Comparison of ENCODE assay signal across 28 cellular contexts in the genomic region with DNA sequence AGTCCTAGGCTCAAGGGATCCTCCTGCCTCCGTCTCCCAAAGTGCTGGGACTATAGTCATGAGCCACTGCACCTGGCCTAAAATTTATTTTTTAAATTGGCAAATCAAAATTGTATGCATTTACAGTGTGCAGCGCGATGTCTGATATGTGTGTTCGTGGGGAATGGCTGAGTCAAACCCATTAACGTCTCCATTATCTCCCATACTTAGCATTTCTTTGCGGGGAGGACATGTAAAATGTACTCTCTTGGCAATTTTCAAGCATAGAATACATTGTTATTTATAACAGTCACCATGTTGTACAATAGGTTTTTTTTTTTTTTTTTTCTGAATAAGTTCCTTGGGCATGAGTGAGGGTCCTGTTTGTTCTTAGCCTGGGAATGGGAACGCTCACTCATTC.
"Had no signal": no experiment of that assay in that cellular context is flagged by ENCODE, and none has a peak within 500 bp of the region (broad histone marks: within the 10 kb centered on the region; RNA-seq: fewer than 3 reads in every experiment).

No MANE protein-coding gene starts in this region.

- H3K4me3 Mint-ChIP-seq: dendritic cell treated with granulocyte-macrophage colony-stimulating factor and Interleukin-4, amounts not matched to agents 40 ng/mL and 50 ng/mL, for 4 days; endodermal cell; naive thymus-derived CD4-positive, alpha-beta T cell; nephron; neural progenitor cell; stimulated activated naive CD8-positive, alpha-beta T cell treated with anti-CD3 and anti-CD28 coated beads, Interleukin-15, amount 100 ng/mL, for 72 hours had no signal

- H3K4me2 ChIP-seq: hepatocyte, neural progenitor cell, smooth muscle cell had no signal

- H3K27me3 Mint-ChIP-seq: naive thymus-derived CD4-positive, alpha-beta T cell; stimulated activated naive CD8-positive, alpha-beta T cell treated with anti-CD3 and anti-CD28 coated beads, Interleukin-15, amount 100 ng/mL, for 72 hours had no signal

- H3K9me3 ChIP-seq: gastrocnemius medialis, left lung, prostate gland, right atrium auricular region, suprapubic skin, transverse colon had no signal

- H3K27ac ChIP-seq: epithelial cell of prostate, gastrocnemius medialis, hepatocyte, left lung, neural progenitor cell, prostate gland, right atrium auricular region, suprapubic skin, transverse colon had no signal

- H3K9ac ChIP-seq: neural progenitor cell had no signal

- H3K36me3 Mint-ChIP-seq: naive thymus-derived CD4-positive, alpha-beta T cell; neural progenitor cell had no signal

- H3K4me3 ChIP-seq: gastrocnemius medialis, hepatocyte, left lung, neural progenitor cell, prostate gland, right atrium auricular region, smooth muscle cell, suprapubic skin, transverse colon had no signal

- H3K27me3 ChIP-seq: gastrocnemius medialis, hepatocyte, left lung, neural progenitor cell, right atrium auricular region, suprapubic skin, transverse colon had no signal

- H3K36me3 ChIP-seq: gastrocnemius medialis, neural progenitor cell, prostate gland, right atrium auricular region, transverse colon had no signal

- H3K27ac Mint-ChIP-seq: dendritic cell treated with granulocyte-macrophage colony-stimulating factor and Interleukin-4, amounts not matched to agents 40 ng/mL and 50 ng/mL, for 4 days; endodermal cell; naive thymus-derived CD4-positive, alpha-beta T cell; neural progenitor cell; stimulated activated naive CD8-positive, alpha-beta T cell treated with anti-CD3 and anti-CD28 coated beads, Interleukin-15, amount 100 ng/mL, for 72 hours had no signal

- FAIRE-seq: colon, islet of Langerhans had no signal

- H2AFZ ChIP-seq: hepatocyte, neural progenitor cell had no signal

- DNase-seq: effector CD8-positive, alpha-beta T cell; endodermal cell; foreskin fibroblast; gastrocnemius medialis; head of caudate nucleus; left cardiac atrium; left lung; mesendoderm; midbrain; naive thymus-derived CD4-positive, alpha-beta T cell; stimulated activated CD4-positive, alpha-beta T cell treated with anti-CD3 and anti-CD28 coated beads, Interleukin-12 subunit alpha, Interleukin-12 subunit beta, amount 100 ng/mL, for 4 hours; stimulated activated CD4-positive, alpha-beta T cell treated with anti-CD3 and anti-CD28 coated beads, Interleukin-1b, Interleukin-23, amount 100 ng/mL, for 48 hours; stimulated activated CD4-positive, alpha-beta T cell treated with anti-CD3 and anti-CD28 coated beads, Interleukin-4, amount 100 ng/mL, for 1 hour; stimulated activated CD8-positive, alpha-beta memory T cell treated with anti-CD3 and anti-CD28 coated beads, Interleukin-4, amount 100 ng/mL, for 48 hours; stimulated activated naive CD4-positive, alpha-beta T cell; stimulated activated naive CD8-positive, alpha-beta T cell treated with anti-CD3 and anti-CD28 coated beads, Interleukin-15, amount 100 ng/mL, for 72 hours; transverse colon had no signal

- H3K9me3 Mint-ChIP-seq: dendritic cell treated with granulocyte-macrophage colony-stimulating factor and Interleukin-4, amounts not matched to agents 40 ng/mL and 50 ng/mL, for 4 days; endodermal cell; naive thymus-derived CD4-positive, alpha-beta T cell; nephron; neural progenitor cell; stimulated activated naive CD8-positive, alpha-beta T cell treated with anti-CD3 and anti-CD28 coated beads, Interleukin-15, amount 100 ng/mL, for 72 hours had no signal
